13 cellular contexts compared by ENCODE assay signal in the genomic region with DNA sequence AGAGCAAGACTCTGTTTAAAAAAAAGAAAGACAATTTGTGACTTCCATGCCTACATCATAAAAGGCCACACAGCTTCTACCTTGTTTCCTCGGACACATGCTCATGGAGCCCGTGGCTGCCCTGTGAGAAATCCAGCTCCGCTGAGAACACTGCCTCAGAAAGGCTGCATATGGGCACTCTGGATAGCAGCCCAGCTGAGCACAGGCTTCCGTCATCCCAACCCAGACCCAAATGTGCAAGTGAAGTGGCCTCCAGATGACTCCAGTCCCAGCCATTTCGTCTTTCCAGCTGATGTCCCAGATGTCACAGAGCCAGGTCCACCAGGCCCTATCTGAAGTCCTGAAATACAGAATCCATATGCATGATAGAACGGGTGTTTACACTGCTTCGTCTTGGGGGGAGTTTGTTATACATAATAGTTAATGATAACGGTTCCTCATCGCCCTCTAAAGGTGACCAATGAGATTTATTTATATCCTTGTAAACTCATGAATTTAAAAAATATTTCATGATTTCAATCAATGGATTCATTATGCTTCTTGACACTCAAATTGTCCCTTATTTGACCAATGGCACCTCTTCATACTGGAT.
A peak's percentile ranks its signal among the peaks of the same experiment; 100 is the strongest.
DNase-seq lines count a peak whose midpoint lies in the region; ATAC-seq and TF ChIP-seq lines count a peak whose summit lies in the region.
"Had no signal": no experiment of that assay in that cellular context is flagged by ENCODE, and none has a peak within 500 bp of the region (broad histone marks: within the 10 kb centered on the region; RNA-seq: fewer than 3 reads in every experiment).

No MANE protein-coding gene starts in this region.

- H3K4me1 Mint-ChIP-seq in T-helper 2 cell treated with Interferon-gamma antibody and Interleukin-4, amounts not matched to agents 5 μg/mL and 100 μg/mL, for 36 hours (ENCODE audit: low read depth), result peaks cover 15% of the 10 kb centered on the region

- no peaks in the 10 kb centered on the region for H3K36me3 ChIP-seq in RWPE2 (ENCODE audit: low read depth)
- no peaks in the 10 kb centered on the region for H3K36me3 ChIP-seq in upper lobe of right lung

- intact Hi-C loops in upper lobe of right lung (cut with DNase I), result no loop called here

- H3K36me3 Mint-ChIP-seq in T-helper 2 cell treated with Interferon-gamma antibody and Interleukin-4, amounts not matched to agents 5 μg/mL and 100 μg/mL, for 36 hours (ENCODE audit: low read depth), result no peaks in the 10 kb centered on the region

- no peak overlapping the region for H3K27ac ChIP-seq in RWPE2 (ENCODE audit: poor library complexity, severe bottlenecking)
- H3K27ac ChIP-seq in foreskin keratinocyte, result no peak overlapping the region
- no peak overlapping the region for H3K27ac ChIP-seq in upper lobe of right lung
- H3K27ac ChIP-seq: body of pancreas had no signal

- no peaks in the 10 kb centered on the region for H3K9me3 Mint-ChIP-seq in T-helper 2 cell treated with Interferon-gamma antibody and Interleukin-4, amounts not matched to agents 5 μg/mL and 100 μg/mL, for 36 hours

- no peak overlapping the region for H3K4me3 Mint-ChIP-seq in T-helper 2 cell treated with Interferon-gamma antibody and Interleukin-4, amounts not matched to agents 5 μg/mL and 100 μg/mL, for 36 hours
- H3K4me3 Mint-ChIP-seq: activated T-cell treated with anti-CD3 and anti-CD28 coated beads, Interleukin-2, amount 50 U/mL, for 72 hours had no signal

- H3K9me3 ChIP-seq in RWPE2 (ENCODE audit: severe bottlenecking) (no peaks in the 10 kb centered on the region), upper lobe of right lung (no peaks in the 10 kb centered on the region)
- H3K9me3 ChIP-seq: body of pancreas had no signal

- no peak overlapping the region for H3K4me3 ChIP-seq in RWPE2 (ENCODE audit: severe bottlenecking)
- no peak overlapping the region for H3K4me3 ChIP-seq in upper lobe of right lung
- H3K4me3 ChIP-seq: body of pancreas had no signal

- TF ChIP-seq CTCF in RWPE2 (IDR thresholded peaks at IDR 0.05; ENCODE audit: poor library complexity, severe bottlenecking) (peak; percentile 26), foreskin keratinocyte (conservative IDR thresholded peaks at IDR 0.05) (peak; percentile 42), upper lobe of right lung (IDR thresholded peaks at IDR 0.05) (peak; percentile 12)

- H3K27me3 ChIP-seq in RWPE2 (ENCODE audit: insufficient read depth, poor library complexity, severe bottlenecking) (no peaks in the 10 kb centered on the region), foreskin keratinocyte (no peaks in the 10 kb centered on the region), upper lobe of right lung (no peaks in the 10 kb centered on the region)
- H3K27me3 ChIP-seq: body of pancreas had no signal

- no peak overlapping the region for H3K27ac Mint-ChIP-seq in T-helper 2 cell treated with Interferon-gamma antibody and Interleukin-4, amounts not matched to agents 5 μg/mL and 100 μg/mL, for 36 hours
- H3K27ac Mint-ChIP-seq: activated T-cell treated with anti-CD3 and anti-CD28 coated beads, Interleukin-2, amount 50 U/mL, for 72 hours had no signal

- DNase-seq in activated CD8-positive, alpha-beta memory T cell treated with anti-CD3 and anti-CD28 coated beads, Interleukin-2, amount 50 U/mL, for 48 hours, result peak; percentile 28
- no peak for DNase-seq in activated CD8-positive, alpha-beta memory T cell treated with anti-CD3 and anti-CD28 coated beads, Interleukin-2, amount 50 U/mL, for 4 hours
- DNase-seq in RWPE2 (ENCODE audit: low spot score) (peak; percentile 9), foreskin keratinocyte (no peak), upper lobe of right lung (no peak), NCI-H226 (no peak)
- no peak for DNase-seq in T-helper 2 cell treated with Interferon-gamma antibody and Interleukin-4, amounts not matched to agents 5 μg/mL and 100 μg/mL, for 36 hours (ENCODE audit: low spot score)
- DNase-seq: activated T-cell treated with anti-CD3 and anti-CD28 coated beads, Interleukin-2, amount 50 U/mL, for 72 hours; AML-193; body of pancreas; GF-D8; NCI-H187 treated with DMSO at 0.1 percent for 48 hours had no signal

- ATAC-seq in RWPE2 (ENCODE audit: low read depth) (no peak), foreskin keratinocyte (no peak), upper lobe of right lung (no peak), GM21390 (IDR thresholded peaks at IDR 0.05; ENCODE audit: unreplicated experiment) (no peak)
- ATAC-seq: activated T-cell treated with anti-CD3 and anti-CD28 coated beads, Interleukin-2, amount 50 U/mL, for 72 hours; body of pancreas had no signal

- H3K4me1 ChIP-seq in RWPE2 (ENCODE audit: insufficient read depth, poor library complexity, severe bottlenecking) (no peaks in the 10 kb centered on the region), foreskin keratinocyte (no peaks in the 10 kb centered on the region), upper lobe of right lung (peaks cover 3% of the 10 kb centered on the region)
- H3K4me1 ChIP-seq: body of pancreas had no signal

- peaks cover 23% of the 10 kb centered on the region for H3K27me3 Mint-ChIP-seq in T-helper 2 cell treated with Interferon-gamma antibody and Interleukin-4, amounts not matched to agents 5 μg/mL and 100 μg/mL, for 36 hours (ENCODE audit: low read depth)

Comparison
In these comparisons a context has a peak if more than half of its experiments do, and no peak if none do; other contexts are left out.
1. DNase-seq: peak in activated CD8-positive, alpha-beta memory T cell treated with anti-CD3 and anti-CD28 coated beads, Interleukin-2, amount 50 U/mL, for 48 hours (single experiment) and RWPE2 (single experiment); none in activated CD8-positive, alpha-beta memory T cell treated with anti-CD3 and anti-CD28 coated beads, Interleukin-2, amount 50 U/mL, for 4 hours (single experiment), foreskin keratinocyte (0 of 2), upper lobe of right lung (single experiment), NCI-H226 (single experiment) and T-helper 2 cell treated with Interferon-gamma antibody and Interleukin-4, amounts not matched to agents 5 μg/mL and 100 μg/mL, for 36 hours (single experiment).
2. Peak in every context shown above with its lines, with median percentiles within 50 percentile points of each other: CTCF ChIP-seq.